ENCODE assay signal across 8 cellular contexts in the genomic region with DNA sequence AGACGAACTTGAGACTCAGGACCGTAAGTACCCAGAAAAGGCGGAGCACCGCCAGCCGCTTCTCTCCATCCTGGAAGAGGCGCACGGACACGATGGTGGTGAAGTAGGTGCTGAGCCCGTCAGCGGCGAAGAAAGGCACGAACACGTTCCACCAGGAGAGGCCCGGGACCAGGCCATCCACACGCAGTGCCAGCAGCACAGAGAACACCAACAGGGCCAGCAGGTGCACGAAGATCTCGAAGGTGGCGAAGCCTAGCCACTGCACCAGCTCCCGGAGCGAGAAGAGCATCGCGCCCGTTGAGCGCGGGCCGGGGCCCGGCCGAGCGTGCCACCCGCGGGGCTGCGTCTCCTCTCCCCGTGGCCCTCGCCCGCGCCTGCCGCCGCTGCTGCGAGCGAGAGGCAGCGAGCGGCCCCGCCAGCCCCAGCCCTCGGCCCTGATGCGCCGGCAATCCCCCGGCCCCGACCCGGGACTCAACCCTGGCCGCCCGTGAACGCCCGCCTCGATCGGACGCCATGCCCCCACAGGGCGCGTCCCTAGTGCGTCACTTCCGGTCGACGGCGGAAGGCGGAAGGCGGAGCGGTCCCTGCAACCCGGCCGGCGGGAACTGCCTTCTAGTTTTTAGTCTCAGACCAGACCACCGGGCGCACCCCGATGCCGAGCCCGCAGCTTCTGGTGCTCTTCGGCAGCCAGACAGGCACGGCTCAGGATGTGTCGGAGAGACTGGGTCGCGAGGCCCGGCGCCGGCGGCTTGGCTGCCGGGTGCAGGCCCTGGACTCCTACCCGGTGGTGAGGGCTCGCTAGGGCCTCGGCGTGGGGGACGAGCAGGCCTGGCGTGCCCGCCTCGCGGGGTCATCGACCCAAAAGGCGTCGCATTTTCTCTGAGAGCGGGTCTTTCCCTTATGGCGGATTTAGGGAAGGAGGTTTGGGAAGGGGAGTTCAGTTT. TPM values are rescaled to one million over a fixed set of nuclear protein-coding genes. Genes with fewer than 3 reads are reported as not detected.
A peak's percentile ranks its signal among the peaks of the same experiment; 100 is the strongest.
DNase-seq lines count a peak whose midpoint lies in the region; ATAC-seq and TF ChIP-seq lines count a peak whose summit lies in the region.

A gene (plus strand): TSS at position 575 of the 944 bp plus-strand sequence. CDS start 78 bp downstream, at position 653.
A gene with protein sequence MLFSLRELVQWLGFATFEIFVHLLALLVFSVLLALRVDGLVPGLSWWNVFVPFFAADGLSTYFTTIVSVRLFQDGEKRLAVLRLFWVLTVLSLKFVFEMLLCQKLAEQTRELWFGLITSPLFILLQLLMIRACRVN (minus strand): TSS at position 523 of the 944 bp plus-strand sequence. CDS start 234 bp downstream, at position 289.

- H3K27ac ChIP-seq in CD4-positive, CD25-positive, alpha-beta regulatory T cell (ENCODE audit: insufficient read depth, low read length, poor library complexity, severe bottlenecking) = peak within 1 kb of the TSS; percentile 83

- H3K27me3 ChIP-seq in CD4-positive, CD25-positive, alpha-beta regulatory T cell (ENCODE audit: control insufficient read depth, insufficient read depth, low read length) = no peaks in the 10 kb centered on the region

- ATAC-seq in CD4-positive, CD25-positive, alpha-beta regulatory T cell (ENCODE audit: low read depth in 2 of 2) = peak; percentile 41 to 43
- ATAC-seq in GM21390 (IDR thresholded peaks at IDR 0.05; ENCODE audit: unreplicated experiment) (peak; percentile 53), natural killer cell (peak; percentile 52 to 63 (median 56))
- ATAC-seq in stimulated activated memory B cell treated with anti-CD40 and anti-IgM and Interleukin-4, amounts not matched to agents 10 μg/mL and 1 μg/mL and 100 μg/mL, for 72 hours = peak; percentile 71

- peaks cover 2% of the 10 kb centered on the region for H3K36me3 ChIP-seq in CD4-positive, CD25-positive, alpha-beta regulatory T cell (ENCODE audit: control insufficient read depth, insufficient read depth, low read length)

- H3K9me3 Mint-ChIP-seq in CD4-positive, CD25-positive, alpha-beta regulatory T cell = no peaks in the 10 kb centered on the region
- H3K9me3 Mint-ChIP-seq in natural killer cell = no peaks in the 10 kb centered on the region
- no peaks in the 10 kb centered on the region for H3K9me3 Mint-ChIP-seq in stimulated activated memory B cell treated with anti-CD40 and anti-IgM and Interleukin-4, amounts not matched to agents 10 μg/mL and 1 μg/mL and 100 μg/mL, for 72 hours

- H3K9me3 ChIP-seq in CD4-positive, CD25-positive, alpha-beta regulatory T cell (ENCODE audit: control insufficient read depth in 2 of 2, low read length in 2 of 2) = no peaks in the 10 kb centered on the region

- no peaks in the 10 kb centered on the region for H3K27me3 Mint-ChIP-seq in CD4-positive, CD25-positive, alpha-beta regulatory T cell
- no peaks in the 10 kb centered on the region for H3K27me3 Mint-ChIP-seq in natural killer cell (ENCODE audit: low read depth in 2 of 2)
- H3K27me3 Mint-ChIP-seq in stimulated activated memory B cell treated with anti-CD40 and anti-IgM and Interleukin-4, amounts not matched to agents 10 μg/mL and 1 μg/mL and 100 μg/mL, for 72 hours = no peaks in the 10 kb centered on the region

- intact Hi-C loops in natural killer cell (cut with micrococcal nuclease) = loop anchor here (1.0 to 2.0 kb wide), 2 partner anchors 17 kb away; a partner anchor contains a TSS

- peak within 1 kb of the TSS; percentile 91 to 96 (median 93) for H3K4me3 Mint-ChIP-seq in CD4-positive, CD25-positive, alpha-beta regulatory T cell
- peak within 1 kb of the TSS; percentile 93 for H3K4me3 Mint-ChIP-seq in natural killer cell
- peak within 1 kb of the TSS; percentile 85 for H3K4me3 Mint-ChIP-seq in stimulated activated memory B cell treated with anti-CD40 and anti-IgM and Interleukin-4, amounts not matched to agents 10 μg/mL and 1 μg/mL and 100 μg/mL, for 72 hours

- H3K36me3 Mint-ChIP-seq in CD4-positive, CD25-positive, alpha-beta regulatory T cell = peaks cover 13% of the 10 kb centered on the region
- H3K36me3 Mint-ChIP-seq in natural killer cell = no peaks in the 10 kb centered on the region
- H3K36me3 Mint-ChIP-seq in stimulated activated memory B cell treated with anti-CD40 and anti-IgM and Interleukin-4, amounts not matched to agents 10 μg/mL and 1 μg/mL and 100 μg/mL, for 72 hours = peaks cover 27% of the 10 kb centered on the region

- peak within 1 kb of the TSS; percentile 90 to 97 (median 94) for H3K27ac Mint-ChIP-seq in CD4-positive, CD25-positive, alpha-beta regulatory T cell
- peak within 1 kb of the TSS; percentile 92 to 96 for H3K27ac Mint-ChIP-seq in natural killer cell
- H3K27ac Mint-ChIP-seq in stimulated activated memory B cell treated with anti-CD40 and anti-IgM and Interleukin-4, amounts not matched to agents 10 μg/mL and 1 μg/mL and 100 μg/mL, for 72 hours = peak within 1 kb of the TSS; percentile 96

- H3K4me1 ChIP-seq in CD4-positive, CD25-positive, alpha-beta regulatory T cell (ENCODE audit: control insufficient read depth, insufficient read depth, low read length, poor library complexity, severe bottlenecking) = peaks cover 41% of the 10 kb centered on the region

- peak; percentile 91 to 94 (median 91) for DNase-seq in CD4-positive, CD25-positive, alpha-beta regulatory T cell
- DNase-seq in LNCaP clone FGC (ENCODE audit: low read depth) (no peak), SIG-M5 treated with dmso at 0.1 percent for 504 hours (lab: John Stamatoyannopoulos, UW; ENCODE audit: unreplicated experiment) (peak; percentile 72), fibroblast of pulmonary artery (ENCODE audit: low read depth) (peak; percentile 80), natural killer cell (peak; percentile 95)
- peak; percentile 88 for DNase-seq in activated effector memory CD4-positive, alpha-beta T cell treated with Interleukin-2 at 50 U/mL for 16 hours

- TF ChIP-seq CTCF in LNCaP clone FGC (IDR thresholded peaks at IDR 0.05; ENCODE audit: control insufficient read depth, extremely low read depth, insufficient read depth) (no peak), fibroblast of pulmonary artery (IDR thresholded peaks at IDR 0.05; ENCODE audit: low read length, missing control alignments) (no peak), natural killer cell (IDR thresholded peaks at IDR 0.05) (no peak)

- peak within 1 kb of the TSS; percentile 87 for H3K4me3 ChIP-seq in CD4-positive, CD25-positive, alpha-beta regulatory T cell (ENCODE audit: low read depth, low read length)
- H3K4me3 ChIP-seq in LNCaP clone FGC (ENCODE audit: low read depth, low read length) = peak within 1 kb of the TSS; percentile 85
- peak within 1 kb of the TSS; percentile 91 for H3K4me3 ChIP-seq in fibroblast of pulmonary artery (replicated peaks; ENCODE audit: low read depth, low read length)

- peaks cover 0 to 59% (median 30%) of the 10 kb centered on the region in 4 donors for H3K4me1 Mint-ChIP-seq in CD4-positive, CD25-positive, alpha-beta regulatory T cell
- H3K4me1 Mint-ChIP-seq in natural killer cell = peaks cover 37 to 45% of the 10 kb centered on the region in 2 donors
- peaks cover 54% of the 10 kb centered on the region for H3K4me1 Mint-ChIP-seq in stimulated activated memory B cell treated with anti-CD40 and anti-IgM and Interleukin-4, amounts not matched to agents 10 μg/mL and 1 μg/mL and 100 μg/mL, for 72 hours

RNA-seq across cellular contexts. Expression of the first gene that starts in this region (rescaled TPM):
- total RNA-seq in CD4-positive, CD25-positive, alpha-beta regulatory T cell = 30.0 TPM
- polyA plus RNA-seq in CD4-positive, CD25-positive, alpha-beta regulatory T cell = 1 to 10 TPM; 3.9 to 7.6 (median 5.0) TPM
- total RNA-seq in natural killer cell = 10 to 100 TPM; 31.1 to 36.0 (median 31.9) TPM

RNA-seq across cellular contexts. Expression of the second gene that starts in this region (rescaled TPM):
- 20.7 TPM for total RNA-seq in CD4-positive, CD25-positive, alpha-beta regulatory T cell
- 100 to 1,000 TPM; 116 to 148 (median 132) TPM for polyA plus RNA-seq in CD4-positive, CD25-positive, alpha-beta regulatory T cell
- 10 to 100 TPM; 22.1 to 30.5 (median 27.1) TPM for total RNA-seq in natural killer cell
